In the genomic region with DNA sequence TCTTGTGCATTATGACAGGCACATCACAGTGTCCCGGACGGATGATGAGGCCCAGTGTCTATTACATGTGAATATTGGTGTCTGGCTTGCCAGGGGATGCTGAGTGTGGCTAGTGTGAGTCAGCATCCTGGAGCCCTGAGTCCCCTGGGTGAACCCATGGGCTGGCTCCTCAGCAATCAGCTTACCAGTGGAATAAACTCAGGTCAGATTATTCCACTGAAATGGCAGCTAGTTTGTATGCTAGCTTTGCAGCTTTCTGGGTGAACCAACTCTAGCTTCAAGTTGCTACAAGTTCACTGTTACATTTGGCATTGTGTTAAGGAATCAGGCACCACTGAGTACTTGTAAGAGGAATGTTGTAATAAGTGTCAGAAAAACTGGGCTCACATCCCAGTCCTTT, we compare ENCODE assay signal across 10 cellular contexts. TPM values are rescaled to one million over a fixed set of nuclear protein-coding genes. Genes with fewer than 3 reads are reported as not detected.
DNase-seq lines count a peak whose midpoint lies in the region; ATAC-seq and TF ChIP-seq lines count a peak whose summit lies in the region.
"Had no signal": no experiment of that assay in that cellular context is flagged by ENCODE, and none has a peak within 500 bp of the region (broad histone marks: within the 10 kb centered on the region; RNA-seq: fewer than 3 reads in every experiment).

No MANE protein-coding gene starts in this region.

- DNase-seq in activated CD8-positive, alpha-beta memory T cell treated with anti-CD3 and anti-CD28 coated beads, Interleukin-2, amount 10 ng/mL, durations not matched to agents 7 days and 5 days: peak; percentile 47
- DNase-seq in activated CD8-positive, alpha-beta memory T cell treated with anti-CD3 and anti-CD28 coated beads for 24 hours: no peak
- DNase-seq in RPMI7951 (ENCODE audit: low read depth): peak; percentile 86
- peak; percentile 90 for DNase-seq in fibroblast of mammary gland (ENCODE audit: low read depth)
- DNase-seq in stimulated activated naive CD8-positive, alpha-beta T cell treated with anti-CD3 and anti-CD28 coated beads, Interleukin-15, Interleukin-2, amounts not matched to agents 100 U/mL and 50 U/mL, for 24 hours: peak; percentile 11
- no peak for DNase-seq in progenitor cell of endocrine pancreas (ENCODE audit: low spot score, unreplicated experiment)
- DNase-seq in NCI-H1417 (lab: John Stamatoyannopoulos, UW): no peak
- no peak for DNase-seq in NCI-H510A (lab: John Stamatoyannopoulos, UW)
- DNase-seq: activated gamma-delta T cell, stomach had no signal

- peaks cover 8% of the 10 kb centered on the region for H3K4me1 Mint-ChIP-seq in activated CD8-positive, alpha-beta memory T cell treated with anti-CD3 and anti-CD28 coated beads, Interleukin-2, amount 10 ng/mL, durations not matched to agents 7 days and 5 days
- H3K4me1 Mint-ChIP-seq in progenitor cell of endocrine pancreas (ENCODE audit: low read depth): no peaks in the 10 kb centered on the region

- H3K27ac Mint-ChIP-seq in activated CD8-positive, alpha-beta memory T cell treated with anti-CD3 and anti-CD28 coated beads, Interleukin-2, amount 10 ng/mL, durations not matched to agents 7 days and 5 days: no peak overlapping the region
- H3K27ac Mint-ChIP-seq in progenitor cell of endocrine pancreas: no peak overlapping the region

- H3K4me3 ChIP-seq in fibroblast of mammary gland (ENCODE audit: control insufficient read depth, low read depth, low read length): no peak overlapping the region
- H3K4me3 ChIP-seq: stomach had no signal

- peaks cover 13% of the 10 kb centered on the region for H3K27me3 Mint-ChIP-seq in activated CD8-positive, alpha-beta memory T cell treated with anti-CD3 and anti-CD28 coated beads, Interleukin-2, amount 10 ng/mL, durations not matched to agents 7 days and 5 days
- peaks cover 22% of the 10 kb centered on the region for H3K27me3 Mint-ChIP-seq in progenitor cell of endocrine pancreas

- CTCF ChIA-PET in activated CD8-positive, alpha-beta memory T cell treated with anti-CD3 and anti-CD28 coated beads, Interleukin-2, amount 10 ng/mL, durations not matched to agents 7 days and 5 days (lab: Charles Lee): interaction anchor here (1.2 to 10.5 kb wide), 7 partner anchors 10 to 396 kb away, joined by 3 to 201 read pairs (median 21); no protein-coding TSS in a partner anchor

- no peak for TF ChIP-seq CTCF in fibroblast of mammary gland (conservative IDR thresholded peaks at IDR 0.05; ENCODE audit: control insufficient read depth, insufficient read depth, low read depth, low read length)
- TF ChIP-seq CTCF in progenitor cell of endocrine pancreas (IDR thresholded peaks at IDR 0.05; ENCODE audit: unreplicated experiment): no peak

- H3K9me3 Mint-ChIP-seq in activated CD8-positive, alpha-beta memory T cell treated with anti-CD3 and anti-CD28 coated beads, Interleukin-2, amount 10 ng/mL, durations not matched to agents 7 days and 5 days (ENCODE audit: low read depth): no peaks in the 10 kb centered on the region
- H3K9me3 Mint-ChIP-seq in progenitor cell of endocrine pancreas (ENCODE audit: low read depth): peaks cover 4% of the 10 kb centered on the region

- ATAC-seq in activated CD8-positive, alpha-beta memory T cell treated with anti-CD3 and anti-CD28 coated beads, Interleukin-2, amount 10 ng/mL, durations not matched to agents 7 days and 5 days: peak; percentile 32
- ATAC-seq in stimulated activated naive CD8-positive, alpha-beta T cell treated with anti-CD3 and anti-CD28 coated beads, Interleukin-15, Interleukin-2, amounts not matched to agents 100 U/mL and 50 U/mL, for 24 hours: peak; percentile 75

- H3K4me3 Mint-ChIP-seq in activated CD8-positive, alpha-beta memory T cell treated with anti-CD3 and anti-CD28 coated beads, Interleukin-2, amount 10 ng/mL, durations not matched to agents 7 days and 5 days: no peak overlapping the region
- H3K4me3 Mint-ChIP-seq in progenitor cell of endocrine pancreas (ENCODE audit: low read depth): no peak overlapping the region

- no peaks in the 10 kb centered on the region for H3K36me3 Mint-ChIP-seq in activated CD8-positive, alpha-beta memory T cell treated with anti-CD3 and anti-CD28 coated beads, Interleukin-2, amount 10 ng/mL, durations not matched to agents 7 days and 5 days
- H3K36me3 Mint-ChIP-seq in progenitor cell of endocrine pancreas (ENCODE audit: insufficient read depth): no peaks in the 10 kb centered on the region

RNA-seq across cellular contexts. Expression of a gene that starts 23.9 kb away (rescaled TPM):
- total RNA-seq in activated CD8-positive, alpha-beta memory T cell treated with anti-CD3 and anti-CD28 coated beads, Interleukin-2, amount 10 ng/mL, durations not matched to agents 7 days and 5 days: not detected
- total RNA-seq in RPMI7951 (2014; rRNA removed; shearing (Covaris generic)): not detected in 2 replicates
- not detected in 2 replicates for total RNA-seq in progenitor cell of endocrine pancreas
- total RNA-seq: stomach had no signal

RNA-seq across cellular contexts. Expression of a gene that starts 41.1 kb away (rescaled TPM):
- total RNA-seq in activated CD8-positive, alpha-beta memory T cell treated with anti-CD3 and anti-CD28 coated beads, Interleukin-2, amount 10 ng/mL, durations not matched to agents 7 days and 5 days: not detected
- under 0.01 TPM in 1 of 2 replicates, not detected in the other for total RNA-seq in RPMI7951 (2014; rRNA removed; shearing (Covaris generic))
- total RNA-seq in progenitor cell of endocrine pancreas: not detected in 2 replicates

Comparison
In these comparisons a context has a peak if more than half of its experiments do, and no peak if none do; other contexts are left out.
1. DNase-seq: peak in activated CD8-positive, alpha-beta memory T cell treated with anti-CD3 and anti-CD28 coated beads, Interleukin-2, amount 10 ng/mL, durations not matched to agents 7 days and 5 days (single experiment), RPMI7951 (single experiment), fibroblast of mammary gland (single experiment) and stimulated activated naive CD8-positive, alpha-beta T cell treated with anti-CD3 and anti-CD28 coated beads, Interleukin-15, Interleukin-2, amounts not matched to agents 100 U/mL and 50 U/mL, for 24 hours (single experiment); none in activated CD8-positive, alpha-beta memory T cell treated with anti-CD3 and anti-CD28 coated beads for 24 hours (single experiment), progenitor cell of endocrine pancreas (single experiment), NCI-H1417 (0 of 3) and NCI-H510A (single experiment).